In genomic region chr5:78907255-78907886, GRCh38 we compare ENCODE assay signal across 9 cellular contexts.
DNase-seq lines count a peak whose midpoint lies in the region; ATAC-seq and TF ChIP-seq lines count a peak whose summit lies in the region.
"Had no signal": no experiment of that assay in that cellular context is flagged by ENCODE, and none has a peak within 500 bp of the region (broad histone marks: within the 10 kb centered on the region; RNA-seq: fewer than 3 reads in every experiment).

No MANE protein-coding gene starts in this region.

- H3K9me3 ChIP-seq in SJSA1 (replicated peaks) (no peaks in the 10 kb centered on the region), heart right ventricle (no peaks in the 10 kb centered on the region)

- H3K27me3 ChIP-seq in SJSA1 (replicated peaks) (no peaks in the 10 kb centered on the region), heart right ventricle (no peaks in the 10 kb centered on the region)

- peaks cover 13% of the 10 kb centered on the region for H3K36me3 Mint-ChIP-seq in stimulated activated naive CD8-positive, alpha-beta T cell treated with anti-CD3 and anti-CD28 coated beads, Interleukin-15, Interleukin-2, amounts not matched to agents 100 ng/mL and 50 ng/mL, for 24 hours (ENCODE audit: low read depth)
- peaks cover 8% of the 10 kb centered on the region for H3K36me3 Mint-ChIP-seq in activated CD8-positive, alpha-beta memory T cell treated with anti-CD3 and anti-CD28 coated beads, Interleukin-2, amount 10 ng/mL, durations not matched to agents 7 days and 5 days

- H3K27ac ChIP-seq in SJSA1 (peak overlapping the region; percentile 71), heart right ventricle (peak overlapping the region; percentile 36 to 86 (median 77))

- H3K36me3 ChIP-seq in SJSA1, result no peaks in the 10 kb centered on the region
- no peaks in the 10 kb centered on the region for H3K36me3 ChIP-seq in heart right ventricle

- H3K4me3 ChIP-seq in SJSA1 (peak overlapping the region; percentile 4; the same call in 1 of the 2 replicates), heart right ventricle (peak overlapping the region in 6 of 10 donors; percentile 4 to 37 (median 22))

- no peaks in the 10 kb centered on the region for H3K27me3 Mint-ChIP-seq in stimulated activated naive CD8-positive, alpha-beta T cell treated with anti-CD3 and anti-CD28 coated beads, Interleukin-15, Interleukin-2, amounts not matched to agents 100 ng/mL and 50 ng/mL, for 24 hours
- H3K27me3 Mint-ChIP-seq in activated CD8-positive, alpha-beta memory T cell treated with anti-CD3 and anti-CD28 coated beads, Interleukin-2, amount 10 ng/mL, durations not matched to agents 7 days and 5 days, result no peaks in the 10 kb centered on the region
- H3K27me3 Mint-ChIP-seq: activated naive CD8-positive, alpha-beta T cell treated with anti-CD3 and anti-CD28 coated beads, Interleukin-2, amount 10 ng/mL, durations not matched to agents 7 days and 5 days had no signal

- H3K4me1 Mint-ChIP-seq in stimulated activated naive CD8-positive, alpha-beta T cell treated with anti-CD3 and anti-CD28 coated beads, Interleukin-15, Interleukin-2, amounts not matched to agents 100 ng/mL and 50 ng/mL, for 24 hours (ENCODE audit: low read depth), result peaks cover 45% of the 10 kb centered on the region
- H3K4me1 Mint-ChIP-seq in activated CD8-positive, alpha-beta memory T cell treated with anti-CD3 and anti-CD28 coated beads, Interleukin-2, amount 10 ng/mL, durations not matched to agents 7 days and 5 days, result no peaks in the 10 kb centered on the region

- H3K4me3 Mint-ChIP-seq in stimulated activated naive CD8-positive, alpha-beta T cell treated with anti-CD3 and anti-CD28 coated beads, Interleukin-15, Interleukin-2, amounts not matched to agents 100 ng/mL and 50 ng/mL, for 24 hours, result no peak overlapping the region
- no peak overlapping the region for H3K4me3 Mint-ChIP-seq in activated CD8-positive, alpha-beta memory T cell treated with anti-CD3 and anti-CD28 coated beads, Interleukin-2, amount 10 ng/mL, durations not matched to agents 7 days and 5 days
- H3K4me3 Mint-ChIP-seq: activated naive CD8-positive, alpha-beta T cell treated with anti-CD3 and anti-CD28 coated beads, Interleukin-2, amount 10 ng/mL, durations not matched to agents 7 days and 5 days had no signal

- peak overlapping the region; percentile 54 for H3K27ac Mint-ChIP-seq in stimulated activated naive CD8-positive, alpha-beta T cell treated with anti-CD3 and anti-CD28 coated beads, Interleukin-15, Interleukin-2, amounts not matched to agents 100 ng/mL and 50 ng/mL, for 24 hours
- H3K27ac Mint-ChIP-seq in activated CD8-positive, alpha-beta memory T cell treated with anti-CD3 and anti-CD28 coated beads, Interleukin-2, amount 10 ng/mL, durations not matched to agents 7 days and 5 days, result no peak overlapping the region
- H3K27ac Mint-ChIP-seq: activated naive CD8-positive, alpha-beta T cell treated with anti-CD3 and anti-CD28 coated beads, Interleukin-2, amount 10 ng/mL, durations not matched to agents 7 days and 5 days had no signal

- ATAC-seq in GM19463 (IDR thresholded peaks at IDR 0.05; ENCODE audit: unreplicated experiment), result peak; percentile 54
- ATAC-seq in heart right ventricle, result peak; percentile 54 to 69 (median 61)
- no peak for ATAC-seq in activated CD8-positive, alpha-beta memory T cell treated with anti-CD3 and anti-CD28 coated beads, Interleukin-2, amount 10 ng/mL, durations not matched to agents 7 days and 5 days
- ATAC-seq in GM19035 (IDR thresholded peaks at IDR 0.05; ENCODE audit: unreplicated experiment), result no peak

- peak; percentile 90 for DNase-seq in SJSA1 (ENCODE audit: low read depth in 1 of 2, low spot score in 2 of 2)
- peak in 1 of 2 donors; percentile 44 for DNase-seq in heart right ventricle
- DNase-seq in activated CD8-positive, alpha-beta memory T cell treated with anti-CD3 and anti-CD28 coated beads, Interleukin-2, amount 10 ng/mL, durations not matched to agents 7 days and 5 days, result no peak
- DNase-seq in HuH-7 (ENCODE audit: low spot score), result no peak
- no peak for DNase-seq in NK-92 treated with Interleukin-12 subunit alpha and Interleukin-12 subunit beta, amount 100 ng/mL, for 24 hours (lab: John Stamatoyannopoulos, UW)
- DNase-seq: activated naive CD8-positive, alpha-beta T cell treated with anti-CD3 and anti-CD28 coated beads, Interleukin-2, amount 10 ng/mL, durations not matched to agents 7 days and 5 days had no signal

- intact Hi-C loops in heart right ventricle (cut with DNase I), result loop anchor here in 7 of 10 donors (5.0 to 10.0 kb wide), 7 partner anchors 47 to 373 kb away; no protein-coding TSS in a partner anchor

- no peaks in the 10 kb centered on the region for H3K9me3 Mint-ChIP-seq in stimulated activated naive CD8-positive, alpha-beta T cell treated with anti-CD3 and anti-CD28 coated beads, Interleukin-15, Interleukin-2, amounts not matched to agents 100 ng/mL and 50 ng/mL, for 24 hours
- H3K9me3 Mint-ChIP-seq in activated CD8-positive, alpha-beta memory T cell treated with anti-CD3 and anti-CD28 coated beads, Interleukin-2, amount 10 ng/mL, durations not matched to agents 7 days and 5 days (ENCODE audit: low read depth), result no peaks in the 10 kb centered on the region
- H3K9me3 Mint-ChIP-seq: activated naive CD8-positive, alpha-beta T cell treated with anti-CD3 and anti-CD28 coated beads, Interleukin-2, amount 10 ng/mL, durations not matched to agents 7 days and 5 days had no signal

- WGBS in heart right ventricle, 2 donors, result 51 to 57% methylated on average over 11 of the region's 11 CpGs

- CTCF ChIA-PET in activated CD8-positive, alpha-beta memory T cell treated with anti-CD3 and anti-CD28 coated beads, Interleukin-2, amount 10 ng/mL, durations not matched to agents 7 days and 5 days (lab: Charles Lee), result interaction anchor here (0.6 to 1.6 kb wide), 2 partner anchors 8 to 372 kb away, joined by 3 to 4 read pairs; no protein-coding TSS in a partner anchor

- no peak for TF ChIP-seq CTCF in heart right ventricle (IDR thresholded peaks at IDR 0.05)

- H3K4me1 ChIP-seq in SJSA1 (replicated peaks), result peaks cover 63% of the 10 kb centered on the region
- H3K4me1 ChIP-seq in heart right ventricle, result peaks cover 4 to 63% (median 48%) of the 10 kb centered on the region in 9 donors

Comparison
In these comparisons a context has a peak if more than half of its experiments do, and no peak if none do; other contexts are left out.
1. ATAC-seq: peak in GM19463 (single experiment) and heart right ventricle (8 of 8); none in activated CD8-positive, alpha-beta memory T cell treated with anti-CD3 and anti-CD28 coated beads, Interleukin-2, amount 10 ng/mL, durations not matched to agents 7 days and 5 days (single experiment) and GM19035 (single experiment).
2. DNase-seq: peak in SJSA1 (2 of 2); none in activated CD8-positive, alpha-beta memory T cell treated with anti-CD3 and anti-CD28 coated beads, Interleukin-2, amount 10 ng/mL, durations not matched to agents 7 days and 5 days (single experiment), HuH-7 (single experiment) and NK-92 treated with Interleukin-12 subunit alpha and Interleukin-12 subunit beta, amount 100 ng/mL, for 24 hours (single experiment).